Comparison of ENCODE assay signal across 13 cellular contexts in the genomic region with DNA sequence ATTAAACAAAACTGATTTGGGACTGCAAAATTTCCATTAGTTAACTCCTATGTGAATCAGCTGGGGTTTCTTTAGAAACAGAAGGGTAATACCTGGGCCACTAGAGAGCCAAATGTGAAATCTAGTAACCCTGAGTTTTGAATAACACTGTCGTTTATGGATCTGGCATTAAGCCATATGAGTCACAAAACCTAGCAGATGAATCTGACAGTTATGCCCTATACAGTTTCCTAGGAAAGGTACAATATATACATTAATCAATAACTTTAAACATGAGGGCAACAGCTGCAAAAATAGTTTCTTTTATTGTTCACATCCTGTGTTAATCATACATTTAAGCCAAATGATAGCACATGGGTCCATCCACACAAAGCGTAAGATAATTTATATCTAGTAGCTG. TPM values are rescaled to one million over a fixed set of nuclear protein-coding genes. Genes with fewer than 3 reads are reported as not detected.
DNase-seq lines count a peak whose midpoint lies in the region; ATAC-seq, FAIRE-seq and TF ChIP-seq lines count a peak whose summit lies in the region.
"Had no signal": no experiment of that assay in that cellular context is flagged by ENCODE, and none has a peak within 500 bp of the region (broad histone marks: within the 10 kb centered on the region; RNA-seq: fewer than 3 reads in every experiment).

No MANE protein-coding gene starts in this region.

- TF ChIP-seq POLR2A in K562 (conservative IDR thresholded peaks at IDR 0.05), result no peak

- H3K27ac Mint-ChIP-seq in activated naive CD8-positive, alpha-beta T cell treated with anti-CD3 and anti-CD28 coated beads, Interleukin-2, amount 50 U/mL, for 24 hours, result no peak overlapping the region
- H3K27ac Mint-ChIP-seq in activated naive CD8-positive, alpha-beta T cell treated with anti-CD3 and anti-CD28 coated beads for 36 hours, result no peak overlapping the region

- no peaks in the 10 kb centered on the region for H3K27me3 Mint-ChIP-seq in activated naive CD8-positive, alpha-beta T cell treated with anti-CD3 and anti-CD28 coated beads, Interleukin-2, amount 50 U/mL, for 24 hours
- H3K27me3 Mint-ChIP-seq in activated naive CD8-positive, alpha-beta T cell treated with anti-CD3 and anti-CD28 coated beads for 36 hours, result no peaks in the 10 kb centered on the region
- H3K27me3 Mint-ChIP-seq: effector memory CD8-positive, alpha-beta T cell had no signal

- no peak for DNase-seq in activated naive CD8-positive, alpha-beta T cell treated with anti-CD3 and anti-CD28 coated beads, Interleukin-2, amount 50 U/mL, for 24 hours
- no peak for DNase-seq in activated naive CD8-positive, alpha-beta T cell treated with anti-CD3 and anti-CD28 coated beads for 36 hours
- DNase-seq in NCI-H2029 (lab: John Stamatoyannopoulos, UW) (peak; percentile 78), K562 (ENCODE audit: extremely low read depth in 1 of 4, low spot score in 3 of 4) (no peak), urothelium cell line (ENCODE audit: low spot score) (peak; percentile 22), cardiac septum (ENCODE audit: low spot score) (no peak)
- DNase-seq in activated CD4-positive, CD25-positive, alpha-beta regulatory T cell (lab: John Stamatoyannopoulos, UW), result no peak
- DNase-seq: activated CD8-positive, alpha-beta memory T cell treated with anti-CD3 and anti-CD28 coated beads, Interleukin-2, amount 50 U/mL, for 48 hours; effector memory CD8-positive, alpha-beta T cell; RPMI8226; trophoblast cell had no signal

- no peaks in the 10 kb centered on the region for H3K9me1 ChIP-seq in K562 (ENCODE audit: control insufficient read depth, insufficient read depth, low read length)

- no peaks in the 10 kb centered on the region for H3K36me3 ChIP-seq in K562 (ENCODE audit: control insufficient read depth, insufficient read depth, low read length)

- peaks cover 42% of the 10 kb centered on the region for H3K4me1 Mint-ChIP-seq in activated naive CD8-positive, alpha-beta T cell treated with anti-CD3 and anti-CD28 coated beads, Interleukin-2, amount 50 U/mL, for 24 hours
- peaks cover 21% of the 10 kb centered on the region for H3K4me1 Mint-ChIP-seq in activated naive CD8-positive, alpha-beta T cell treated with anti-CD3 and anti-CD28 coated beads for 36 hours

- H3K9me3 Mint-ChIP-seq in activated naive CD8-positive, alpha-beta T cell treated with anti-CD3 and anti-CD28 coated beads, Interleukin-2, amount 50 U/mL, for 24 hours, result no peaks in the 10 kb centered on the region
- H3K9me3 Mint-ChIP-seq in activated naive CD8-positive, alpha-beta T cell treated with anti-CD3 and anti-CD28 coated beads for 36 hours, result no peaks in the 10 kb centered on the region
- H3K9me3 Mint-ChIP-seq: effector memory CD8-positive, alpha-beta T cell had no signal

- no peak overlapping the region for H3K4me3 ChIP-seq in K562
- H3K4me3 ChIP-seq: lung had no signal

- TF ChIP-seq RAD21 in K562 (CRISPR knock-in tag; conservative IDR thresholded peaks at IDR 0.05 in 1 of 2, IDR thresholded peaks at IDR 0.05 in 1 of 2), result no peak

- no peak for TF ChIP-seq CTCF in K562 (IDR thresholded peaks at IDR 0.05 in 2 of 3, conservative IDR thresholded peaks at IDR 0.05 in 1 of 3; ENCODE audit: insufficient read depth in 2 of 3, low read depth in 1 of 3, low read length in 3 of 3)

- no peaks in the 10 kb centered on the region for H3K4me1 ChIP-seq in K562 (replicated peaks in 1 of 2; ENCODE audit: control insufficient read depth in 2 of 2, insufficient read depth in 2 of 2, low read length in 2 of 2)

- H3K9ac ChIP-seq in K562 (ENCODE audit: insufficient read depth in 1 of 2, low read depth in 2 of 2, low read length in 2 of 2), result no peak overlapping the region

- in situ Hi-C loops in K562 (cut with MboI), result no loop called here

- WGBS in K562 (ENCODE audit: insufficient coverage, low coverage, missing lambda C conversion rate), result 0% methylated on average over 2 of the region's 2 CpGs

- H3K4me2 ChIP-seq in K562 (ENCODE audit: insufficient read depth, low read length), result no peak overlapping the region

- peaks cover 14% of the 10 kb centered on the region for H3K36me3 Mint-ChIP-seq in activated naive CD8-positive, alpha-beta T cell treated with anti-CD3 and anti-CD28 coated beads, Interleukin-2, amount 50 U/mL, for 24 hours (ENCODE audit: low read depth)
- H3K36me3 Mint-ChIP-seq in activated naive CD8-positive, alpha-beta T cell treated with anti-CD3 and anti-CD28 coated beads for 36 hours, result peaks cover 5% of the 10 kb centered on the region

- CTCF ChIA-PET in K562 (lab: Yijun Ruan, JAX; ENCODE audit: low intra/inter-chr PET ratio), result no interaction called here

- H3K79me2 ChIP-seq in K562 (ENCODE audit: control insufficient read depth, insufficient read depth, low read length), result no peaks in the 10 kb centered on the region

- no peak overlapping the region for H2AFZ ChIP-seq in K562 (ENCODE audit: low read depth, low read length)

- TF ChIP-seq EP300 in K562 (IDR thresholded peaks at IDR 0.05; ENCODE audit: low read length), result no peak

- intact Hi-C loops in K562 (cut with micrococcal nuclease), result no loop called here
- intact Hi-C loops in cardiac septum (cut with DNase I), result no loop called here

- POLR2A ChIA-PET in K562 (lab: Yijun Ruan, JAX), result no interaction called here

- FAIRE-seq in K562 (lab: Jason Lieb, UNC), result no peak
- no peak for FAIRE-seq in urothelium cell line (lab: Jason Lieb, UNC)

- no peaks in the 10 kb centered on the region for H3K27me3 ChIP-seq in K562 (ENCODE audit: control insufficient read depth in 2 of 2, insufficient read depth in 2 of 2, low read length in 2 of 2)

- no peak overlapping the region for H3K4me3 Mint-ChIP-seq in activated naive CD8-positive, alpha-beta T cell treated with anti-CD3 and anti-CD28 coated beads, Interleukin-2, amount 50 U/mL, for 24 hours
- H3K4me3 Mint-ChIP-seq in activated naive CD8-positive, alpha-beta T cell treated with anti-CD3 and anti-CD28 coated beads for 36 hours, result no peak overlapping the region
- H3K4me3 Mint-ChIP-seq: effector memory CD8-positive, alpha-beta T cell had no signal

- peak; percentile 65 for ATAC-seq in activated naive CD8-positive, alpha-beta T cell treated with anti-CD3 and anti-CD28 coated beads, Interleukin-2, amount 50 U/mL, for 24 hours
- ATAC-seq in K562 (no peak), GM18867 (IDR thresholded peaks at IDR 0.05; ENCODE audit: unreplicated experiment) (no peak)
- ATAC-seq: effector memory CD8-positive, alpha-beta T cell had no signal

- H3K9me3 ChIP-seq in K562 (replicated peaks; ENCODE audit: control insufficient read depth, insufficient read depth, low read depth, low read length), result no peaks in the 10 kb centered on the region

- BruUV-seq in K562 (replicated peaks; lab: Mats Ljungman, UMichigan), result no TSS peak

- no peak overlapping the region for H3K27ac ChIP-seq in K562 (ENCODE audit: extremely low read depth, low read depth, low read length)

- H4K20me1 ChIP-seq in K562 (replicated peaks; ENCODE audit: control insufficient read depth, insufficient read depth, low read length), result no peaks in the 10 kb centered on the region

TF ChIP-seq in K562, 482 proteins besides CTCF, POLR2A, EP300 and RAD21:
- TF ChIP-seq NONO (IDR thresholded peaks at IDR 0.05; ENCODE audit: low read depth in 2 of 2, low read length in 1 of 2) (no peak), NFIC (IDR thresholded peaks at IDR 0.05) (0 out of 2 replicates have a peak, but pooled peaks have one; percentile 12)
TF ChIP-seq in K562: peak in this region for 1.

RNA-seq across cellular contexts. Expression of a gene that starts 56.9 kb away (rescaled TPM):
- total RNA-seq in activated naive CD8-positive, alpha-beta T cell treated with anti-CD3 and anti-CD28 coated beads for 36 hours, result 10 to 100 TPM; 42.0 to 54.0 TPM
- 2.9 and 3.8 TPM in 2 replicates for total RNA-seq in K562 (2011; cell fraction: chromatin; rRNA removed; ENCODE audit: low replicate concordance)
- total RNA-seq in K562 (2011; cell fraction: nucleolus; rRNA removed), result 2.1 and 2.3 TPM in 2 replicates
- total RNA-seq in K562 (2011; cell fraction: nucleoplasm; rRNA removed), result 2.6 and 5.8 TPM in 2 replicates
- total RNA-seq in K562 (2014; rRNA removed), result 0.57 and 0.82 TPM in 2 replicates
- 0.95 and 1.1 TPM in 2 replicates for total RNA-seq in K562 (2014; rRNA removed; fragmentation: Illumina TruSeq; extraction: Trizol)
- 0.30 and 0.40 TPM in 2 replicates for total RNA-seq in K562 (2015; rRNA removed; fragmentation: Illumina TruSeq; extraction: Trizol)
- 1.3 and 1.9 TPM in 2 replicates for total RNA-seq in K562 (2021)
- polyA plus RNA-seq in K562 (2011; rRNA removed), result 1.6 and 3.1 TPM in 2 replicates
- polyA plus RNA-seq in K562 (2011; cell fraction: cytosol; rRNA removed), result 0.96 and 2.0 TPM in 2 replicates
- polyA plus RNA-seq in K562 (2011; cell fraction: nucleus; rRNA removed), result 1.8 and 2.8 TPM in 2 replicates
- polyA plus RNA-seq in K562 (2012), result 0.90 and 1.6 TPM in 2 replicates
- polyA plus RNA-seq in K562 (2014; fragmentation: Illumina TruSeq; extraction: Trizol), result 0.50 and 0.77 TPM in 2 replicates
- polyA plus RNA-seq in K562 (2014; fragmentation: Nextera tagmentation; extraction: Ambion mirVana), result under 1 TPM; 0.39 to 0.46 TPM
- 0.40 and 1.2 TPM in 2 replicates for polyA plus RNA-seq in K562 (2014; rRNA removed)
- polyA minus RNA-seq in K562 (2011; rRNA and poly(A)+ RNA removed), result 2.6 and 3.4 TPM in 2 replicates
- polyA minus RNA-seq in K562 (2011; cell fraction: cytosol; rRNA and poly(A)+ RNA removed), result 0.91 and 1.2 TPM in 2 replicates
- 2.1 and 4.4 TPM in 2 replicates for polyA minus RNA-seq in K562 (2011; cell fraction: nucleus; rRNA and poly(A)+ RNA removed)
- total RNA-seq in cardiac septum, result 1,080 TPM

Comparison
In these comparisons a context has a peak if more than half of its experiments do, and no peak if none do; other contexts are left out.
1. DNase-seq: peak in NCI-H2029 (single experiment) and urothelium cell line (single experiment); none in activated naive CD8-positive, alpha-beta T cell treated with anti-CD3 and anti-CD28 coated beads, Interleukin-2, amount 50 U/mL, for 24 hours (single experiment), activated naive CD8-positive, alpha-beta T cell treated with anti-CD3 and anti-CD28 coated beads for 36 hours (single experiment), K562 (0 of 4), cardiac septum (single experiment) and activated CD4-positive, CD25-positive, alpha-beta regulatory T cell (0 of 4).
2. RNA of a gene that starts 56.9 kb away (total RNA-seq): 1,080 TPM in cardiac septum (single experiment); 42.0 to 54.0 TPM in activated naive CD8-positive, alpha-beta T cell treated with anti-CD3 and anti-CD28 coated beads for 36 hours and 0.30 to 5.8 TPM in K562; every median in the first group is over 10 times any median in the second.